Comparison of ENCODE assay signal across 1 cellular context in the genomic region with DNA sequence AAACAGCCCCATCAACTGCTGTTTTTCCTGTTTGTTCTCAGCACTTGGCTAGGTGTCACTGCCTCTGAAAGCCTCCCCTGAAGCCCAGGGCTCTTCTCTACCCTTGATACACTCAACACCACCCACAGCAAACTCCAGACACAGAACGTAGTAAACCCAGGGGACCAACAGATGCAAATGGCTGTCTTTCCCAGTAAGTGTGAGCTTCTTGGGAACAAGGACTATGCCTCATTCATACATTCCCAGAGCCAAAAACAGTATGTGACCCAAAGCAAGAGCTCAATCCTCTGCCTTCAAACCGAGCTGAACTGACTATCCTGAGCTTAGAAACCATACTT.
TF ChIP-seq lines count a peak whose summit lies in the region.

No MANE protein-coding gene starts in this region.

TF ChIP-seq in GM23338, 12 proteins besides CTCF, POLR2A, EP300 and RAD21 (continued from another document):
- TF ChIP-seq, protein P1, sequence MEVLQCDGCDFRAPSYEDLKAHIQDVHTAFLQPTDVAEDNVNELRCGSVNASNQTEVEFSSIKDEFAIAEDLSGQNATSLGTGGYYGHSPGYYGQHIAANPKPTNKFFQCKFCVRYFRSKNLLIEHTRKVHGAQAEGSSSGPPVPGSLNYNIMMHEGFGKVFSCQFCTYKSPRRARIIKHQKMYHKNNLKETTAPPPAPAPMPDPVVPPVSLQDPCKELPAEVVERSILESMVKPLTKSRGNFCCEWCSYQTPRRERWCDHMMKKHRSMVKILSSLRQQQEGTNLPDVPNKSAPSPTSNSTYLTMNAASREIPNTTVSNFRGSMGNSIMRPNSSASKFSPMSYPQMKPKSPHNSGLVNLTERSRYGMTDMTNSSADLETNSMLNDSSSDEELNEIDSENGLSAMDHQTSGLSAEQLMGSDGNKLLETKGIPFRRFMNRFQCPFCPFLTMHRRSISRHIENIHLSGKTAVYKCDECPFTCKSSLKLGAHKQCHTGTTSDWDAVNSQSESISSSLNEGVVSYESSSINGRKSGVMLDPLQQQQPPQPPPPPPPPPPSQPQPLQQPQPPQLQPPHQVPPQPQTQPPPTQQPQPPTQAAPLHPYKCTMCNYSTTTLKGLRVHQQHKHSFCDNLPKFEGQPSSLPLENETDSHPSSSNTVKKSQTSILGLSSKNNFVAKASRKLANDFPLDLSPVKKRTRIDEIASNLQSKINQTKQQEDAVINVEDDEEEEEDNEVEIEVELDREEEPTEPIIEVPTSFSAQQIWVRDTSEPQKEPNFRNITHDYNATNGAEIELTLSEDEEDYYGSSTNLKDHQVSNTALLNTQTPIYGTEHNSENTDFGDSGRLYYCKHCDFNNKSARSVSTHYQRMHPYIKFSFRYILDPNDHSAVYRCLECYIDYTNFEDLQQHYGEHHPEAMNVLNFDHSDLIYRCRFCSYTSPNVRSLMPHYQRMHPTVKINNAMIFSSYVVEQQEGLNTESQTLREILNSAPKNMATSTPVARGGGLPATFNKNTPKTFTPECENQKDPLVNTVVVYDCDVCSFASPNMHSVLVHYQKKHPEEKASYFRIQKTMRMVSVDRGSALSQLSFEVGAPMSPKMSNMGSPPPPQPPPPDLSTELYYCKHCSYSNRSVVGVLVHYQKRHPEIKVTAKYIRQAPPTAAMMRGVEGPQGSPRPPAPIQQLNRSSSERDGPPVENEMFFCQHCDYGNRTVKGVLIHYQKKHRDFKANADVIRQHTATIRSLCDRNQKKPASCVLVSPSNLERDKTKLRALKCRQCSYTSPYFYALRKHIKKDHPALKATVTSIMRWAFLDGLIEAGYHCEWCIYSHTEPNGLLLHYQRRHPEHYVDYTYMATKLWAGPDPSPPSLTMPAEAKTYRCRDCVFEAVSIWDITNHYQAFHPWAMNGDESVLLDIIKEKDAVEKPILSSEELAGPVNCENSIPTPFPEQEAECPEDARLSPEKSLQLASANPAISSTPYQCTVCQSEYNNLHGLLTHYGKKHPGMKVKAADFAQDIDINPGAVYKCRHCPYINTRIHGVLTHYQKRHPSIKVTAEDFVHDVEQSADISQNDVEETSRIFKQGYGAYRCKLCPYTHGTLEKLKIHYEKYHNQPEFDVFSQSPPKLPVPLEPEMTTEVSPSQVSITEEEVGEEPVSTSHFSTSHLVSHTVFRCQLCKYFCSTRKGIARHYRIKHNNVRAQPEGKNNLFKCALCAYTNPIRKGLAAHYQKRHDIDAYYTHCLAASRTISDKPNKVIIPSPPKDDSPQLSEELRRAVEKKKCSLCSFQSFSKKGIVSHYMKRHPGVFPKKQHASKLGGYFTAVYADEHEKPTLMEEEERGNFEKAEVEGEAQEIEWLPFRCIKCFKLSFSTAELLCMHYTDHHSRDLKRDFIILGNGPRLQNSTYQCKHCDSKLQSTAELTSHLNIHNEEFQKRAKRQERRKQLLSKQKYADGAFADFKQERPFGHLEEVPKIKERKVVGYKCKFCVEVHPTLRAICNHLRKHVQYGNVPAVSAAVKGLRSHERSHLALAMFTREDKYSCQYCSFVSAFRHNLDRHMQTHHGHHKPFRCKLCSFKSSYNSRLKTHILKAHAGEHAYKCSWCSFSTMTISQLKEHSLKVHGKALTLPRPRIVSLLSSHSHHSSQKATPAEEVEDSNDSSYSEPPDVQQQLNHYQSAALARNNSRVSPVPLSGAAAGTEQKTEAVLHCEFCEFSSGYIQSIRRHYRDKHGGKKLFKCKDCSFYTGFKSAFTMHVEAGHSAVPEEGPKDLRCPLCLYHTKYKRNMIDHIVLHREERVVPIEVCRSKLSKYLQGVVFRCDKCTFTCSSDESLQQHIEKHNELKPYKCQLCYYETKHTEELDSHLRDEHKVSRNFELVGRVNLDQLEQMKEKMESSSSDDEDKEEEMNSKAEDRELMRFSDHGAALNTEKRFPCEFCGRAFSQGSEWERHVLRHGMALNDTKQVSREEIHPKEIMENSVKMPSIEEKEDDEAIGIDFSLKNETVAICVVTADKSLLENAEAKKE (CRISPR knock-in tag; IDR thresholded peaks at IDR 0.05): no peak
- no peak for TF ChIP-seq EZH2phosphoT487 (IDR thresholded peaks at IDR 0.05; ENCODE audit: unreplicated experiment)
